Comparison of ENCODE assay signal across 16 cellular contexts in genomic region chr6:128738112-128738511, GRCh38.
DNase-seq lines count a peak whose midpoint lies in the region; ATAC-seq and TF ChIP-seq lines count a peak whose summit lies in the region.
"Had no signal": no experiment of that assay in that cellular context is flagged by ENCODE, and none has a peak within 500 bp of the region (broad histone marks: within the 10 kb centered on the region; RNA-seq: fewer than 3 reads in every experiment).

No MANE protein-coding gene starts in this region.

- no peaks in the 10 kb centered on the region for H3K79me2 ChIP-seq in PC-9 (ENCODE audit: low read depth)

- peak overlapping the region; percentile 29 for H2AFZ ChIP-seq in PC-9

- CTCF ChIA-PET in PC-9 (lab: Charles Lee) = no interaction called here

- peaks cover 20% of the 10 kb centered on the region; the same call in 1 of the 2 replicates for H3K4me1 ChIP-seq in PC-9 (replicated peaks; ENCODE audit: insufficient read depth)
- H3K4me1 ChIP-seq: gastrocnemius medialis, upper lobe of right lung had no signal

- H3K4me3 ChIP-seq in GM12865 (ENCODE audit: low read depth, low read length) = no peak overlapping the region
- no peak overlapping the region for H3K4me3 ChIP-seq in PC-9
- H3K4me3 ChIP-seq: gastrocnemius medialis, upper lobe of right lung had no signal

- no peaks in the 10 kb centered on the region for H3K27me3 ChIP-seq in PC-9 (ENCODE audit: insufficient read depth, low read depth)
- H3K27me3 ChIP-seq: gastrocnemius medialis, upper lobe of right lung had no signal

- peak overlapping the region; percentile 7; the same call in 1 of the 2 replicates for H3K27ac ChIP-seq in PC-9
- H3K27ac ChIP-seq: gastrocnemius medialis, upper lobe of right lung had no signal

- no peaks in the 10 kb centered on the region for H3K9me2 ChIP-seq in PC-9 (ENCODE audit: insufficient read depth)

- POLR2A ChIA-PET in PC-9 (lab: Charles Lee; ENCODE audit: unreplicated experiment) = no interaction called here

- H3F3A ChIP-seq in PC-9 (ENCODE audit: insufficient read depth, low read depth) = no peaks in the 10 kb centered on the region

- DNase-seq in GM12865 (ENCODE audit: low read depth) (peak; percentile 23), PC-9 (no peak), D341Med (ENCODE audit: low spot score) (no peak), GM03348 (ENCODE audit: low spot score) (no peak), DMS114 treated with DMSO at 0.1 percent for 48 hours (lab: John Stamatoyannopoulos, UW; ENCODE audit: unreplicated experiment) (no peak)
- no peak for DNase-seq in stimulated activated CD4-positive, alpha-beta T cell treated with anti-CD3 and anti-CD28 coated beads, Interleukin-4, amount 100 ng/mL, for 24 hours
- DNase-seq: activated CD4-positive, alpha-beta T cell treated with anti-CD3 and anti-CD28 coated beads, Interleukin-2, amount 10 ng/mL, durations not matched to agents 7 days and 5 days; gastrocnemius medialis; kidney; NCI-H1105 treated with DMSO at 0.1 percent for 48 hours; NCI-H510A treated with DMSO at 0.1 percent for 48 hours; RPMI8226; T-helper 1 cell; upper lobe of right lung had no signal

- H3K36me3 ChIP-seq in PC-9 (ENCODE audit: low read depth) = no peaks in the 10 kb centered on the region
- H3K36me3 ChIP-seq: gastrocnemius medialis, upper lobe of right lung had no signal

- peak; percentile 85 for ATAC-seq in GM19351 (IDR thresholded peaks at IDR 0.05; ENCODE audit: unreplicated experiment)
- peak; percentile 77 for ATAC-seq in HG02798 (IDR thresholded peaks at IDR 0.05; ENCODE audit: poor library complexity, unreplicated experiment)
- ATAC-seq: gastrocnemius medialis, upper lobe of right lung had no signal

- BruUV-seq in PC-9 (replicated peaks; lab: Mats Ljungman, UMichigan) = no TSS peak

- TF ChIP-seq CTCF in GM12865 (IDR thresholded peaks at IDR 0.05; ENCODE audit: insufficient read depth, low read depth, low read length, missing control alignments) = no peak
- TF ChIP-seq CTCF in PC-9 (conservative IDR thresholded peaks at IDR 0.05) = no peak

- H3K4me2 ChIP-seq in PC-9 = 0 out of 2 replicates have a peak overlapping the region, but pooled peaks have one; percentile 4

- intact Hi-C loops in PC-9 (cut with micrococcal nuclease; ENCODE audit: unreplicated experiment) = loop anchor here (5.0 to 10.0 kb wide), 4 partner anchors 514 to 1133 kb away; no protein-coding TSS in a partner anchor

- no peaks in the 10 kb centered on the region for H3K9me3 ChIP-seq in PC-9 (ENCODE audit: insufficient read depth, low read depth)
- H3K9me3 ChIP-seq: gastrocnemius medialis, upper lobe of right lung had no signal

- no peaks in the 10 kb centered on the region for H4K20me1 ChIP-seq in PC-9 (ENCODE audit: insufficient read depth)
